ENCODE assay signal across 13 cellular contexts in genomic region chr11:111585371-111585770, GRCh38. TPM values are rescaled to one million over a fixed set of nuclear protein-coding genes. Genes with fewer than 3 reads are reported as not detected.
DNase-seq lines count a peak whose midpoint lies in the region; ATAC-seq, FAIRE-seq and TF ChIP-seq lines count a peak whose summit lies in the region.
"Had no signal": no experiment of that assay in that cellular context is flagged by ENCODE, and none has a peak within 500 bp of the region (broad histone marks: within the 10 kb centered on the region; RNA-seq: fewer than 3 reads in every experiment).

No MANE protein-coding gene starts in this region.

- H2AFZ ChIP-seq in Loucy (ENCODE audit: low read length) = peak overlapping the region; percentile 93
- peak overlapping the region; percentile 23 for H2AFZ ChIP-seq in keratinocyte (ENCODE audit: control insufficient read depth, low read length)

- no peak for FAIRE-seq in keratinocyte (lab: Jason Lieb, UNC)

- H3K36me3 ChIP-seq in Loucy (ENCODE audit: insufficient read depth, low read length) (no peaks in the 10 kb centered on the region), adipocyte (ENCODE audit: control insufficient read depth, insufficient read depth, low read length, severe bottlenecking) (no peaks in the 10 kb centered on the region), keratinocyte (ENCODE audit: control insufficient read depth in 2 of 2, extremely low read depth in 1 of 2, insufficient read depth in 2 of 2, low read length in 2 of 2) (no peaks in the 10 kb centered on the region), MG63 (no peaks in the 10 kb centered on the region)

- H3K27ac ChIP-seq in keratinocyte (ENCODE audit: control insufficient read depth, insufficient read depth, low read length) = no peak overlapping the region

- ATAC-seq in GM19351 (IDR thresholded peaks at IDR 0.05; ENCODE audit: unreplicated experiment) = no peak
- ATAC-seq in HG03432 (IDR thresholded peaks at IDR 0.05; ENCODE audit: unreplicated experiment) = no peak

- H3K27me3 ChIP-seq in Loucy (ENCODE audit: insufficient read depth, low read length, poor library complexity, severe bottlenecking) (no peaks in the 10 kb centered on the region), adipocyte (replicated peaks; ENCODE audit: control insufficient read depth, insufficient read depth, low read length) (no peaks in the 10 kb centered on the region), keratinocyte (ENCODE audit: control insufficient read depth, extremely low read depth, insufficient read depth, low read length) (no peaks in the 10 kb centered on the region), MG63 (no peaks in the 10 kb centered on the region)

- no peak for TF ChIP-seq CTCF in Loucy (conservative IDR thresholded peaks at IDR 0.05; ENCODE audit: low read length)
- no peak for TF ChIP-seq CTCF in keratinocyte (optimal IDR thresholded peaks at IDR 0.05 in 1 of 3, IDR thresholded peaks at IDR 0.05 in 1 of 3, conservative IDR thresholded peaks at IDR 0.05 in 1 of 3; ENCODE audit: extremely low read depth in 1 of 3, insufficient read depth in 2 of 3, low read length in 3 of 3)

- H3K9me1 ChIP-seq in keratinocyte (ENCODE audit: control insufficient read depth, extremely low read depth, insufficient read depth, low read length) = no peaks in the 10 kb centered on the region

- H3K79me2 ChIP-seq in Loucy (ENCODE audit: insufficient read depth, low read length) (no peaks in the 10 kb centered on the region), keratinocyte (ENCODE audit: control insufficient read depth, insufficient read depth, low read length) (no peaks in the 10 kb centered on the region)

- H4K20me1 ChIP-seq in Loucy (ENCODE audit: insufficient read depth, low read length, poor library complexity, severe bottlenecking) (no peaks in the 10 kb centered on the region), keratinocyte (ENCODE audit: control insufficient read depth, extremely low read depth, insufficient read depth, low read length) (no peaks in the 10 kb centered on the region)

- H3K9me2 ChIP-seq in Loucy (replicated peaks; ENCODE audit: low read depth, low read length) = no peaks in the 10 kb centered on the region

- no peak overlapping the region for H3K4me3 ChIP-seq in Loucy (ENCODE audit: low read length, poor library complexity, severe bottlenecking)
- H3K4me3 ChIP-seq in adipocyte (ENCODE audit: low read length) = no peak overlapping the region
- no peak overlapping the region for H3K4me3 ChIP-seq in keratinocyte (ENCODE audit: control insufficient read depth in 2 of 3, extremely low read depth in 1 of 3, insufficient read depth in 2 of 3, low read depth in 1 of 3, low read length in 3 of 3)
- H3K4me3 ChIP-seq in MG63 = no peak overlapping the region

- H3K9ac ChIP-seq in Loucy (ENCODE audit: low read depth, low read length, poor library complexity, severe bottlenecking) (peak overlapping the region; percentile 32), adipocyte (ENCODE audit: low read length) (no peak overlapping the region), keratinocyte (ENCODE audit: control insufficient read depth, extremely low read depth, insufficient read depth, low read length) (no peak overlapping the region)

- peak; percentile 37 for DNase-seq in GDM1 (lab: John Stamatoyannopoulos, UW)
- DNase-seq in adipocyte (ENCODE audit: low read depth) = peak; percentile 49
- DNase-seq in keratinocyte (ENCODE audit: low read depth, low spot score) = no peak
- no peak for DNase-seq in MG63
- no peak for DNase-seq in dedifferentiated amniotic fluid mesenchymal stem cell (ENCODE audit: extremely low spot score)
- DNase-seq: activated CD4-positive, alpha-beta T cell treated with anti-CD3 and anti-CD28 coated beads for 4 hours; activated T-cell treated with anti-CD3 and anti-CD28 coated beads, Interleukin-2, amount 50 U/mL, for 48 hours; hippocampal formation; NCI-H510A treated with DMSO at 0.1 percent for 48 hours; trophoblast cell had no signal

- H3F3A ChIP-seq in Loucy (ENCODE audit: low read depth) = 0 out of 2 replicates have a peak, but pooled peaks cover 2% of the 10 kb centered on the region

- H3K9me3 ChIP-seq in Loucy (ENCODE audit: insufficient read depth, low read depth, low read length) (no peaks in the 10 kb centered on the region), adipocyte (ENCODE audit: control insufficient read depth, low read length) (no peaks in the 10 kb centered on the region), keratinocyte (ENCODE audit: control insufficient read depth, low read depth, low read length) (no peaks in the 10 kb centered on the region), MG63 (no peaks in the 10 kb centered on the region)

- H3K4me1 ChIP-seq in Loucy (ENCODE audit: insufficient read depth, low read length, poor library complexity, severe bottlenecking) (peaks cover 40% of the 10 kb centered on the region), adipocyte (ENCODE audit: control insufficient read depth, insufficient read depth, low read length) (peaks cover 11% of the 10 kb centered on the region), keratinocyte (ENCODE audit: control insufficient read depth, extremely low read depth, insufficient read depth, low read length) (peaks cover 5% of the 10 kb centered on the region)

- dilution Hi-C loops in keratinocyte (cut with MboI; ENCODE audit: extremely low pct_ligation_motif_present, low sequenced_read_pairs) = no loop called here

- H3K4me2 ChIP-seq in Loucy (ENCODE audit: low read depth, low read length, poor library complexity, severe bottlenecking) (peak overlapping the region; percentile 26), keratinocyte (ENCODE audit: control insufficient read depth, extremely low read depth, insufficient read depth, low read depth, low read length) (no peak overlapping the region)

RNA-seq across cellular contexts. Expression of gene SIK2, which starts 16.9 kb away (rescaled TPM):
- polyA plus RNA-seq in keratinocyte = 10.0 to 12.2 TPM (median 11.9 TPM) in 3 replicates
- polyA plus RNA-seq in keratinocyte (2011; ENCODE audit: low read depth) = 2.3 TPM
- 6.7 and 10.2 TPM in 2 replicates for polyA plus RNA-seq in keratinocyte (2011; cell fraction: cytosol; rRNA removed)
- 18.1 and 19.3 TPM in 2 replicates for polyA plus RNA-seq in keratinocyte (2011; cell fraction: nucleus; rRNA removed)
- polyA plus RNA-seq in keratinocyte (2012; ENCODE audit: low replicate concordance) = 5.8 and 8.5 TPM in 2 replicates
- polyA minus RNA-seq in keratinocyte = 15.6 to 59.7 TPM (median 20.1 TPM) in 3 replicates
- 7.5 TPM for polyA minus RNA-seq in keratinocyte (2011; cell fraction: cytosol; rRNA and poly(A)+ RNA removed)
- polyA minus RNA-seq in keratinocyte (2011; cell fraction: nucleus; rRNA and poly(A)+ RNA removed) = 12.0 and 25.4 TPM in 2 replicates
- 4.6 and 10.3 TPM in 2 replicates for total RNA-seq in MG63 (2014; rRNA removed; shearing (Covaris generic); ENCODE audit: low replicate concordance)

RNA-seq across cellular contexts. Expression of gene LAYN, which starts 44.9 kb away (rescaled TPM):
- polyA plus RNA-seq in keratinocyte = 1.1 to 5.1 TPM (median 3.6 TPM) in 3 replicates
- 3.4 TPM for polyA plus RNA-seq in keratinocyte (2011; ENCODE audit: low read depth)
- polyA plus RNA-seq in keratinocyte (2011; cell fraction: cytosol; rRNA removed) = 2.1 and 2.4 TPM in 2 replicates
- 2.4 and 3.3 TPM in 2 replicates for polyA plus RNA-seq in keratinocyte (2011; cell fraction: nucleus; rRNA removed)
- polyA plus RNA-seq in keratinocyte (2012; ENCODE audit: low replicate concordance) = 1.9 and 3.8 TPM in 2 replicates
- polyA minus RNA-seq in keratinocyte = 2.4 to 3.6 TPM in 2 of 3 replicates, not detected in the other
- polyA minus RNA-seq in keratinocyte (2011; cell fraction: cytosol; rRNA and poly(A)+ RNA removed) = 1.7 TPM
- 1.1 and 3.7 TPM in 2 replicates for polyA minus RNA-seq in keratinocyte (2011; cell fraction: nucleus; rRNA and poly(A)+ RNA removed)
- 57.3 and 72.7 TPM in 2 replicates for total RNA-seq in MG63 (2014; rRNA removed; shearing (Covaris generic); ENCODE audit: low replicate concordance)

Comparison
In these comparisons a context has a peak if more than half of its experiments do, and no peak if none do; other contexts are left out.
1. DNase-seq: peak in GDM1 (single experiment) and adipocyte (single experiment); none in keratinocyte (single experiment), MG63 (single experiment) and dedifferentiated amniotic fluid mesenchymal stem cell (single experiment).